ENCODE assay signal across 1 cellular context in the genomic region with DNA sequence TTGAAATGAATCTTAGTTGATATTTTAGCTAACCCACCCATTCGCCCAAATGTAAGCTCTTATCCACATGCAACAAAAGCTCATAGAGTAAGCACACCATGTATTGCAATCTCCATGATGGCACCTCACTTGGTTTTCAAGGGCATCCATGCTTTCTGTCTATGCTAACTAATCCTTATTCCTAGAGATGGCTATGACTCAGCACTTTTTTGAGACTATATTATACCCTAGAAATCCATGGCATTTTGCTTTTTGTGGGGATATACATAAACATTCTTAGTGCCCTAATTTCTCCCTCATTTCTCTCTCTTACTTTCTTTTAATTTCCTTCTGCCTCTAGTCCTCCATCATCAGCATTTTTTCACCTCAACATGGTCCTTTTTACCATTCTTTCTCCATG.
TF ChIP-seq lines count a peak whose summit lies in the region.

No MANE protein-coding gene starts in this region.

TF ChIP-seq in K562, 482 proteins besides CTCF, POLR2A, EP300 and RAD21 (continued from another document):
- TF ChIP-seq FOXM1 (IDR thresholded peaks at IDR 0.05; ENCODE audit: low read depth) (no peak), FOXM1 (CRISPR knock-in tag; IDR thresholded peaks at IDR 0.05; ENCODE audit: low read depth) (no peak), EP400 (IDR thresholded peaks at IDR 0.05) (no peak), XRCC4 (IDR thresholded peaks at IDR 0.05; ENCODE audit: extremely low read depth, insufficient read depth, insufficient read length) (no peak)
